ENCODE assay signal across 18 cellular contexts in genomic region chr3:138469869-138470268, GRCh38.
"Had no signal": no experiment of that assay in that cellular context is flagged by ENCODE, and none has a peak within 500 bp of the region (broad histone marks: within the 10 kb centered on the region; RNA-seq: fewer than 3 reads in every experiment).

No MANE protein-coding gene starts in this region.

- H3K27ac ChIP-seq: adrenal gland, cardiac muscle cell, dorsolateral prefrontal cortex, gastroesophageal sphincter, hepatocyte, VCaP had no signal

- H3K4me1 Mint-ChIP-seq: activated naive CD4-positive, alpha-beta T cell treated with anti-CD3 and anti-CD28 coated beads, Interleukin-2, amount 50 U/mL, for 24 hours; endodermal cell had no signal

- H3K27ac Mint-ChIP-seq: activated naive CD4-positive, alpha-beta T cell treated with anti-CD3 and anti-CD28 coated beads, Interleukin-2, amount 50 U/mL, for 24 hours; activated T-cell treated with anti-CD3 and anti-CD28 coated beads, Interleukin-2, amount 50 U/mL, for 24 hours; endodermal cell; nephron progenitor cell; stimulated activated naive CD8-positive, alpha-beta T cell treated with anti-CD3 and anti-CD28 coated beads, Interleukin-15, Interleukin-2, amounts not matched to agents 100 ng/mL and 50 ng/mL, for 24 hours had no signal

- ATAC-seq: gastroesophageal sphincter, right cardiac atrium had no signal

- H3K9me3 ChIP-seq: adrenal gland, gastroesophageal sphincter had no signal

- H3K9me3 Mint-ChIP-seq: activated naive CD4-positive, alpha-beta T cell treated with anti-CD3 and anti-CD28 coated beads, Interleukin-2, amount 50 U/mL, for 24 hours; activated T-cell treated with anti-CD3 and anti-CD28 coated beads, Interleukin-2, amount 50 U/mL, for 24 hours; endodermal cell; nephron progenitor cell; stimulated activated naive CD8-positive, alpha-beta T cell treated with anti-CD3 and anti-CD28 coated beads, Interleukin-15, Interleukin-2, amounts not matched to agents 100 ng/mL and 50 ng/mL, for 24 hours had no signal

- H3K4me3 Mint-ChIP-seq: activated naive CD4-positive, alpha-beta T cell treated with anti-CD3 and anti-CD28 coated beads, Interleukin-2, amount 50 U/mL, for 24 hours; activated T-cell treated with anti-CD3 and anti-CD28 coated beads, Interleukin-2, amount 50 U/mL, for 24 hours; endodermal cell; nephron progenitor cell; stimulated activated naive CD8-positive, alpha-beta T cell treated with anti-CD3 and anti-CD28 coated beads, Interleukin-15, Interleukin-2, amounts not matched to agents 100 ng/mL and 50 ng/mL, for 24 hours had no signal

- H3K4me1 ChIP-seq: adrenal gland, gastroesophageal sphincter had no signal

- H3K4me3 ChIP-seq: adrenal gland, cardiac muscle cell, dorsolateral prefrontal cortex, gastroesophageal sphincter, hepatocyte, smooth muscle cell had no signal

- H3K36me3 Mint-ChIP-seq: activated naive CD4-positive, alpha-beta T cell treated with anti-CD3 and anti-CD28 coated beads, Interleukin-2, amount 50 U/mL, for 24 hours had no signal

- DNase-seq: activated CD4-positive, alpha-beta T cell treated with anti-CD3 and anti-CD28 coated beads for 1 hour; activated CD4-positive, alpha-beta T cell treated with anti-CD3 and anti-CD28 coated beads, Interleukin-2, amount 50 U/mL, for 4 hours; activated T-cell treated with anti-CD3 and anti-CD28 coated beads, Interleukin-2, amount 50 U/mL, for 24 hours; dorsolateral prefrontal cortex; endodermal cell; left ventricle myocardium superior; nephron progenitor cell; occipital lobe; right cardiac atrium; T-helper 1 cell had no signal

- H3K36me3 ChIP-seq: adrenal gland, cardiac muscle cell, gastroesophageal sphincter had no signal

- H3K27me3 ChIP-seq: adrenal gland, cardiac muscle cell, dorsolateral prefrontal cortex, hepatocyte had no signal
